Comparison of ENCODE assay signal across 2 cellular contexts in the genomic region with DNA sequence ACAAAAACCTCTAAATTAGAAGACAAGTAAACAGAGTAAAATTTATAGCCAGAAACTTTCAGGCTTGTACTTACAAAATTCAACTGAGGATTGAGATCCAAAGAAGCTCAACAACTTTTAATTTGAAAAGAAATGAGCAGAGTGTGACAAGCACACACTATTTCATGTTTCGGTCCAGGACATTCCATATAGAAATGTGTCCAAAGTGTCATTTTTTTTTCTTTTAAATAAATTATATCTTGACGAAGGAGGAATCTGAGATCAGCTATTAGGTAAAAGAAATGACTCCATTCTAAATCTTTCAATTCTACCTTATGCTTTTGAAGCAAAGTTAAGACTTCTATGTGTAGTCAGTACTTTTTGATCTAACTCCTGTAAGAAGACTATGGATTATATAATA.
TF ChIP-seq lines count a peak whose summit lies in the region.

No MANE protein-coding gene starts in this region.

TF ChIP-seq in SK-N-SH, 30 proteins besides CTCF, POLR2A, EP300 and RAD21:
- no peak for TF ChIP-seq ZBTB33 (IDR thresholded peaks at IDR 0.05; ENCODE audit: borderline replicate concordance, low read depth)
- no peak for TF ChIP-seq TCF12 (IDR thresholded peaks at IDR 0.05)
- no peak for TF ChIP-seq NFIC (IDR thresholded peaks at IDR 0.05; ENCODE audit: borderline replicate concordance)
- TF ChIP-seq MXI1 (IDR thresholded peaks at IDR 0.05; ENCODE audit: low read depth, low read length) = no peak
- no peak for TF ChIP-seq FOXJ3 (CRISPR knock-in tag; IDR thresholded peaks at IDR 0.05)
- TF ChIP-seq MEF2A (IDR thresholded peaks at IDR 0.05; ENCODE audit: borderline replicate concordance, low read depth) = no peak
- TF ChIP-seq RFX5 (IDR thresholded peaks at IDR 0.05; ENCODE audit: low read length) = no peak
- no peak for TF ChIP-seq TEAD4 (IDR thresholded peaks at IDR 0.05; ENCODE audit: borderline replicate concordance, insufficient read depth)
- TF ChIP-seq SIN3A (IDR thresholded peaks at IDR 0.05; ENCODE audit: borderline replicate concordance, low read depth, low read length) = no peak
- no peak for TF ChIP-seq RCOR1 (IDR thresholded peaks at IDR 0.05; ENCODE audit: low read length)
- TF ChIP-seq POLR2AphosphoS5 (IDR thresholded peaks at IDR 0.05; ENCODE audit: low read depth, low read length) = no peak
- no peak for TF ChIP-seq SMC3 (IDR thresholded peaks at IDR 0.05; ENCODE audit: low read depth, low read length)
- no peak for TF ChIP-seq GABPA (IDR thresholded peaks at IDR 0.05; ENCODE audit: low read depth)

TF ChIP-seq in SK-N-SH treated with all-trans-retinoic acid at 6 μM for 48 hours, 23 proteins besides CTCF, POLR2A, EP300 and RAD21 (continued from another document):
- TF ChIP-seq, protein P1, sequence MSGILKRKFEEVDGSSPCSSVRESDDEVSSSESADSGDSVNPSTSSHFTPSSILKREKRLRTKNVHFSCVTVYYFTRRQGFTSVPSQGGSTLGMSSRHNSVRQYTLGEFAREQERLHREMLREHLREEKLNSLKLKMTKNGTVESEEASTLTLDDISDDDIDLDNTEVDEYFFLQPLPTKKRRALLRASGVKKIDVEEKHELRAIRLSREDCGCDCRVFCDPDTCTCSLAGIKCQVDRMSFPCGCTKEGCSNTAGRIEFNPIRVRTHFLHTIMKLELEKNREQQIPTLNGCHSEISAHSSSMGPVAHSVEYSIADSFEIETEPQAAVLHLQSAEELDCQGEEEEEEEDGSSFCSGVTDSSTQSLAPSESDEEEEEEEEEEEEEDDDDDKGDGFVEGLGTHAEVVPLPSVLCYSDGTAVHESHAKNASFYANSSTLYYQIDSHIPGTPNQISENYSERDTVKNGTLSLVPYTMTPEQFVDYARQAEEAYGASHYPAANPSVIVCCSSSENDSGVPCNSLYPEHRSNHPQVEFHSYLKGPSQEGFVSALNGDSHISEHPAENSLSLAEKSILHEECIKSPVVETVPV (CRISPR knock-in tag; IDR thresholded peaks at IDR 0.05) = no peak
- no peak for TF ChIP-seq OSR1 (CRISPR knock-in tag; IDR thresholded peaks at IDR 0.05)
- TF ChIP-seq ZFP3 (CRISPR knock-in tag; IDR thresholded peaks at IDR 0.05) = no peak
- no peak for TF ChIP-seq GLIS3 (CRISPR knock-in tag; IDR thresholded peaks at IDR 0.05)
- TF ChIP-seq TOX (CRISPR knock-in tag; IDR thresholded peaks at IDR 0.05; ENCODE audit: borderline replicate concordance) = no peak
- no peak for TF ChIP-seq ZC3H10 (CRISPR knock-in tag; IDR thresholded peaks at IDR 0.05)
- TF ChIP-seq ZNF565 (CRISPR knock-in tag; conservative IDR thresholded peaks at IDR 0.05; ENCODE audit: low read depth) = no peak
- TF ChIP-seq ZNF70 (CRISPR knock-in tag; IDR thresholded peaks at IDR 0.05) = no peak
- no peak for TF ChIP-seq RARB (CRISPR knock-in tag; IDR thresholded peaks at IDR 0.05)
- TF ChIP-seq PATZ1 (CRISPR knock-in tag; IDR thresholded peaks at IDR 0.05; ENCODE audit: borderline replicate concordance) = no peak
- TF ChIP-seq ARNTL (CRISPR knock-in tag; IDR thresholded peaks at IDR 0.05; ENCODE audit: borderline replicate concordance, low read depth) = no peak
- TF ChIP-seq POU6F1 (CRISPR knock-in tag; IDR thresholded peaks at IDR 0.05; ENCODE audit: borderline replicate concordance, low read depth) = no peak
- no peak for TF ChIP-seq ESRRG (CRISPR knock-in tag; IDR thresholded peaks at IDR 0.05)
